In the genomic region with DNA sequence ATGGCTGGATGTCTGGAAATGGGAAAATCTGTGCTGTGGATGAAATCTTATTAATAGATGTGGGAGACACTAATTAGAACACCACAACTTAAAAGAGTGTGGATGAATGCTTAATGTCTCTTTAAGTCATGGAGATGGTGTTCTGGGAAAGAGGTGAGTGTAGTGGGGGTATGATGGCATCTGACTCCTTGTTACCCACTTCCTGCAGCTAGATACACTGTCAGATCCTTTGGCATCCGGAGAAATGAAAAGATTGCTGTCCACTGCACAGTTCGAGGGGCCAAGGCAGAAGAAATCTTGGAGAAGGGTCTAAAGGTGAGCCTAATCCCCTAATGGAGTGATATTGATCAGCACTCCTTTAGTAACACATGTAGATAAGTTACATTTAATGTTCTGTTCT, we compare ENCODE assay signal across 9 cellular contexts. TPM values are rescaled to one million over a fixed set of nuclear protein-coding genes. Genes with fewer than 3 reads are reported as not detected.
DNase-seq lines count a peak whose midpoint lies in the region; ATAC-seq and TF ChIP-seq lines count a peak whose summit lies in the region.
"Had no signal": no experiment of that assay in that cellular context is flagged by ENCODE, and none has a peak within 500 bp of the region (broad histone marks: within the 10 kb centered on the region; RNA-seq: fewer than 3 reads in every experiment).

No MANE protein-coding gene starts in this region.

- H3K4me1 ChIP-seq in OCI-LY1 (ENCODE audit: insufficient read depth, low read length, severe bottlenecking) (peaks cover 34% of the 10 kb centered on the region), ectodermal cell (ENCODE audit: control insufficient read depth, insufficient read depth, low read length) (peaks cover 13% of the 10 kb centered on the region)

- intact Hi-C loops in posterior cingulate gyrus (cut with DNase I): no loop called here

- peaks cover 61% of the 10 kb centered on the region for H3K4me1 Mint-ChIP-seq in neural crest cell

- no peaks in the 10 kb centered on the region; the same call in 1 of the 2 replicates for H3K9me3 ChIP-seq in OCI-LY1 (ENCODE audit: low read length)
- H3K9me3 ChIP-seq in ectodermal cell (ENCODE audit: control insufficient read depth, low read length): no peaks in the 10 kb centered on the region

- no peaks in the 10 kb centered on the region for H3K9me3 Mint-ChIP-seq in neural crest cell

- peak overlapping the region; percentile 54 for H3K27ac Mint-ChIP-seq in neural crest cell (ENCODE audit: unreplicated experiment)

- no peak overlapping the region for H2AFZ ChIP-seq in OCI-LY1 (ENCODE audit: low read length)

- 94 to 100% methylated on average over 2 of the region's 2 CpGs for WGBS in ectodermal cell, 2 experiments

- H3K79me2 ChIP-seq in OCI-LY1 (ENCODE audit: insufficient read depth, low read length): peaks cover 60% of the 10 kb centered on the region

- H3K27ac ChIP-seq in OCI-LY1 (ENCODE audit: low read depth, low read length, poor library complexity, severe bottlenecking) (no peak overlapping the region), ectodermal cell (ENCODE audit: insufficient read depth, low read depth, low read length, poor library complexity, severe bottlenecking) (no peak overlapping the region)

- peak overlapping the region; percentile 99 for H3K4me3 Mint-ChIP-seq in neural crest cell

- ATAC-seq in GM19455 (IDR thresholded peaks at IDR 0.05; ENCODE audit: unreplicated experiment): no peak

- TF ChIP-seq CTCF in GM06990 (IDR thresholded peaks at IDR 0.05; ENCODE audit: insufficient read depth, low read length, poor library complexity, severe bottlenecking) (no peak), OCI-LY1 (IDR thresholded peaks at IDR 0.05; ENCODE audit: low read length) (no peak), neural crest cell (conservative IDR thresholded peaks at IDR 0.05) (no peak)

- DNase-seq in GM06990 (ENCODE audit: extremely low read depth, insufficient read length) (no peak), neural crest cell (ENCODE audit: low read depth, low spot score) (no peak), germinal center (ENCODE audit: low spot score) (no peak), NK-92 (lab: John Stamatoyannopoulos, UW; ENCODE audit: unreplicated experiment) (no peak), posterior cingulate gyrus (no peak)
- DNase-seq: Right ventricle myocardium superior had no signal

- H3K9ac ChIP-seq in OCI-LY1 (ENCODE audit: low read length): peak overlapping the region; percentile 84; the same call in 1 of the 2 replicates

- peaks cover 6% of the 10 kb centered on the region; the same call in 1 of the 2 replicates for H3F3A ChIP-seq in OCI-LY1 (ENCODE audit: insufficient read depth, low read length)

- H3K27me3 Mint-ChIP-seq in neural crest cell (ENCODE audit: low read depth): no peaks in the 10 kb centered on the region

- no peaks in the 10 kb centered on the region for H3K9me2 ChIP-seq in OCI-LY1 (ENCODE audit: low read depth, low read length)

- peaks cover 48% of the 10 kb centered on the region for H3K36me3 Mint-ChIP-seq in neural crest cell (ENCODE audit: low read depth)

- H4K20me1 ChIP-seq in OCI-LY1 (ENCODE audit: insufficient read depth, low read length): 0 out of 2 replicates have a peak, but pooled peaks cover 4% of the 10 kb centered on the region

- peak overlapping the region; percentile 74 for H3K4me2 ChIP-seq in OCI-LY1 (ENCODE audit: low read length)

- H3K4me3 ChIP-seq in GM06990 (replicated peaks; ENCODE audit: low read depth, low read length) (peak overlapping the region; percentile 82), OCI-LY1 (ENCODE audit: low read depth, low read length, poor library complexity, severe bottlenecking) (peak overlapping the region; percentile 94), ectodermal cell (ENCODE audit: insufficient read depth, low read depth, low read length) (peak overlapping the region; percentile 98)

- H3K36me3 ChIP-seq in GM06990 (ENCODE audit: control insufficient read depth, insufficient read depth, low read length) (peaks cover 23% of the 10 kb centered on the region), OCI-LY1 (ENCODE audit: insufficient read depth, low read length) (peaks cover 65% of the 10 kb centered on the region), ectodermal cell (ENCODE audit: control insufficient read depth, insufficient read depth, low read length) (peaks cover 47% of the 10 kb centered on the region)

- H3K27me3 ChIP-seq in GM06990 (replicated peaks; ENCODE audit: control insufficient read depth, insufficient read depth, low read length) (no peaks in the 10 kb centered on the region), OCI-LY1 (ENCODE audit: insufficient read depth, low read length) (no peaks in the 10 kb centered on the region), ectodermal cell (ENCODE audit: control insufficient read depth, insufficient read depth, low read length, poor library complexity, severe bottlenecking) (no peaks in the 10 kb centered on the region)

RNA-seq across cellular contexts. Expression of gene RPL11, which starts 2.0 kb away (rescaled TPM):
- polyA plus RNA-seq in ectodermal cell (2013, experiment 1 of 4): 1,692 TPM
- polyA plus RNA-seq in ectodermal cell (2013, experiment 2 of 4): 1,615 TPM
- polyA plus RNA-seq in ectodermal cell (2013, experiment 3 of 4): 1,869 TPM
- 2,066 TPM for polyA plus RNA-seq in ectodermal cell (2013, experiment 4 of 4)
- 1,184 and 1,252 TPM in 2 replicates for total RNA-seq in neural crest cell

RNA-seq across cellular contexts. Expression of gene ELOA, which starts 49.7 kb away (rescaled TPM):
- 34.7 TPM for polyA plus RNA-seq in ectodermal cell (2013, experiment 1 of 4)
- 33.6 TPM for polyA plus RNA-seq in ectodermal cell (2013, experiment 2 of 4)
- polyA plus RNA-seq in ectodermal cell (2013, experiment 3 of 4): 25.2 TPM
- 25.4 TPM for polyA plus RNA-seq in ectodermal cell (2013, experiment 4 of 4)
- 43.1 and 45.8 TPM in 2 replicates for total RNA-seq in neural crest cell
